ENCODE assay signal across 8 cellular contexts in the genomic region with DNA sequence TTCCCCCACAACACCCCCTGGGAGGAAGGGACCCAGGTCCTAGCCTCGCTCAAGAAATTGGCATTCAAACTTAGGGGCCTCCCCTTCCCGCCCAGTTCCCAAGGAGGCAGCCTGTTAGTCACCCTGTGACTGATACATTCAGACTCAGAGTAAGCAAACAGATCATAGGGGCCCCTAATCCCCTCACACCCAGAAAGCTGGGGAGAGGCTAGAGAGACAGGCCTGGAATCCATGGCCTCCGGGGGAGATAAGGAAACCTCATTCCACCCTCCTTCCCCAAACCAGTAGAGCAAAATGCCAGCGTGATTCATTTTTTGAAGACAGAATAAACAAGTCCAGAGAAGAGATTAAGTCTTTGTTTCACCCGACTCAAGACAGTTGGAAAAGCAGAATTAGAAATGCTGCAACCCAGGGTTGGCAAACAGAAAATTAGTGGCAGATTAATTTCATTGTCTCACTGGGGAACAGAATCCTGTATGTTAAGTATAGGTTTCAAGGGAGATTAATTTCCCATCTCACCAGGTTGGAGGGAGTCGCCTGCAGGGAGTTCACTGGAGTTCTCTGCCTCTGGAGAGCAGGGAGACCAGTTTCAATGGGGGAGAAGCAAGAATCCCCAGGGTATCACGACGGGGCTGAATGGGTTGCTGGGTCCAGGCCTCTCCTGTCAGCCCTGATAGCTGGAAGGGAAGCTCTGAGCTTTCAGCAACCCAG.
A peak's percentile ranks its signal among the peaks of the same experiment; 100 is the strongest.
DNase-seq lines count a peak whose midpoint lies in the region; ATAC-seq and TF ChIP-seq lines count a peak whose summit lies in the region.

No MANE protein-coding gene starts in this region.

- H3K27ac Mint-ChIP-seq in activated CD8-positive, alpha-beta T cell treated with anti-CD3 and anti-CD28 coated beads for 36 hours, result no peak overlapping the region
- no peak overlapping the region for H3K27ac Mint-ChIP-seq in activated CD8-positive, alpha-beta T cell treated with anti-CD3 and anti-CD28 coated beads, Interleukin-2, amount 10 ng/mL, durations not matched to agents 7 days and 5 days

- peak; percentile 82 for DNase-seq in activated CD8-positive, alpha-beta T cell treated with anti-CD3 and anti-CD28 coated beads for 36 hours
- DNase-seq in activated CD8-positive, alpha-beta T cell treated with anti-CD3 and anti-CD28 coated beads, Interleukin-2, amount 10 ng/mL, durations not matched to agents 7 days and 5 days, result no peak
- DNase-seq in OCI-M1 (lab: John Stamatoyannopoulos, UW) (peak; percentile 68), epithelial cell of prostate (ENCODE audit: low read depth, low spot score) (peak; percentile 94), testis (no peak)
- peak; percentile 62 for DNase-seq in stimulated activated CD8-positive, alpha-beta memory T cell treated with anti-CD3 and anti-CD28 coated beads, Interleukin-4, amount 100 ng/mL, for 48 hours
- DNase-seq in activated effector memory CD4-positive, alpha-beta T cell treated with anti-CD3 and anti-CD28 coated beads, Interleukin-2, amount 50 U/mL, for 16 hours, result no peak

- peaks cover 12% of the 10 kb centered on the region for H3K27me3 Mint-ChIP-seq in activated CD8-positive, alpha-beta T cell treated with anti-CD3 and anti-CD28 coated beads for 36 hours
- peaks cover 29% of the 10 kb centered on the region for H3K27me3 Mint-ChIP-seq in activated CD8-positive, alpha-beta T cell treated with anti-CD3 and anti-CD28 coated beads, Interleukin-2, amount 10 ng/mL, durations not matched to agents 7 days and 5 days (ENCODE audit: low read depth)

- H3K36me3 ChIP-seq in testis (ENCODE audit: low read depth, missing control alignments), result no peaks in the 10 kb centered on the region

- no peaks in the 10 kb centered on the region for H3K9me3 ChIP-seq in testis

- no peaks in the 10 kb centered on the region for H3K36me3 Mint-ChIP-seq in activated CD8-positive, alpha-beta T cell treated with anti-CD3 and anti-CD28 coated beads for 36 hours (ENCODE audit: low read depth)
- H3K36me3 Mint-ChIP-seq in activated CD8-positive, alpha-beta T cell treated with anti-CD3 and anti-CD28 coated beads, Interleukin-2, amount 10 ng/mL, durations not matched to agents 7 days and 5 days (ENCODE audit: low read depth), result peaks cover 5% of the 10 kb centered on the region

- ATAC-seq in activated CD8-positive, alpha-beta T cell treated with anti-CD3 and anti-CD28 coated beads for 36 hours, result peak; percentile 59
- ATAC-seq in activated CD8-positive, alpha-beta T cell treated with anti-CD3 and anti-CD28 coated beads, Interleukin-2, amount 10 ng/mL, durations not matched to agents 7 days and 5 days, result no peak
- ATAC-seq in HG03097 (IDR thresholded peaks at IDR 0.05; ENCODE audit: low FRiP score, unreplicated experiment), result no peak

- intact Hi-C loops in activated CD8-positive, alpha-beta T cell treated with anti-CD3 and anti-CD28 coated beads for 36 hours (cut with micrococcal nuclease), result no loop called here
- intact Hi-C loops in testis (cut with DNase I; ENCODE audit: low total_unique reads), result no loop called here

- TF ChIP-seq POLR2A in testis (IDR thresholded peaks at IDR 0.05), result no peak

- no peak overlapping the region for H3K4me3 Mint-ChIP-seq in activated CD8-positive, alpha-beta T cell treated with anti-CD3 and anti-CD28 coated beads for 36 hours
- no peak overlapping the region for H3K4me3 Mint-ChIP-seq in activated CD8-positive, alpha-beta T cell treated with anti-CD3 and anti-CD28 coated beads, Interleukin-2, amount 10 ng/mL, durations not matched to agents 7 days and 5 days

- no peaks in the 10 kb centered on the region for H3K27me3 ChIP-seq in testis

- H3K4me1 Mint-ChIP-seq in activated CD8-positive, alpha-beta T cell treated with anti-CD3 and anti-CD28 coated beads for 36 hours (ENCODE audit: low read depth), result peaks cover 54% of the 10 kb centered on the region
- peaks cover 69% of the 10 kb centered on the region for H3K4me1 Mint-ChIP-seq in activated CD8-positive, alpha-beta T cell treated with anti-CD3 and anti-CD28 coated beads, Interleukin-2, amount 10 ng/mL, durations not matched to agents 7 days and 5 days (ENCODE audit: low read depth)

- H3K27ac ChIP-seq in epithelial cell of prostate, result peak overlapping the region; percentile 57
- no peak overlapping the region for H3K27ac ChIP-seq in testis

- CTCF ChIA-PET in activated CD8-positive, alpha-beta T cell treated with anti-CD3 and anti-CD28 coated beads for 36 hours (lab: Charles Lee), result interaction anchor here (1.8 to 5.4 kb wide), 3 partner anchors 7 to 18 kb away, joined by 7 to 36 read pairs (median 18); no protein-coding TSS in a partner anchor
- CTCF ChIA-PET in activated CD8-positive, alpha-beta T cell treated with anti-CD3 and anti-CD28 coated beads, Interleukin-2, amount 10 ng/mL, durations not matched to agents 7 days and 5 days (lab: Charles Lee), result no interaction called here

- TF ChIP-seq CTCF in activated CD8-positive, alpha-beta T cell treated with anti-CD3 and anti-CD28 coated beads for 36 hours (IDR thresholded peaks at IDR 0.05), result no peak
- no peak for TF ChIP-seq CTCF in testis (IDR thresholded peaks at IDR 0.05)

- no peaks in the 10 kb centered on the region for H3K9me3 Mint-ChIP-seq in activated CD8-positive, alpha-beta T cell treated with anti-CD3 and anti-CD28 coated beads for 36 hours
- H3K9me3 Mint-ChIP-seq in activated CD8-positive, alpha-beta T cell treated with anti-CD3 and anti-CD28 coated beads, Interleukin-2, amount 10 ng/mL, durations not matched to agents 7 days and 5 days (ENCODE audit: insufficient read depth), result no peaks in the 10 kb centered on the region

- POLR2A ChIA-PET in activated CD8-positive, alpha-beta T cell treated with anti-CD3 and anti-CD28 coated beads for 36 hours (lab: Charles Lee), result interaction anchor here (1.5 kb wide), 2 partner anchors 11 to 40 kb away, joined by 4 read pairs; no protein-coding TSS in a partner anchor
- POLR2A ChIA-PET in activated CD8-positive, alpha-beta T cell treated with anti-CD3 and anti-CD28 coated beads, Interleukin-2, amount 10 ng/mL, durations not matched to agents 7 days and 5 days (lab: Charles Lee), result no interaction called here

- no peak overlapping the region for H3K4me3 ChIP-seq in testis

- no peaks in the 10 kb centered on the region for H3K4me1 ChIP-seq in testis

- WGBS in testis, 2 donors, result 54 to 60% methylated on average over 6 to 8 of the region's 8 CpGs

Comparison
In these comparisons a context has a peak if more than half of its experiments do, and no peak if none do; other contexts are left out.
1. DNase-seq: peak in activated CD8-positive, alpha-beta T cell treated with anti-CD3 and anti-CD28 coated beads for 36 hours (single experiment), OCI-M1 (single experiment), epithelial cell of prostate (single experiment) and stimulated activated CD8-positive, alpha-beta memory T cell treated with anti-CD3 and anti-CD28 coated beads, Interleukin-4, amount 100 ng/mL, for 48 hours (single experiment); none in activated CD8-positive, alpha-beta T cell treated with anti-CD3 and anti-CD28 coated beads, Interleukin-2, amount 10 ng/mL, durations not matched to agents 7 days and 5 days (single experiment), activated effector memory CD4-positive, alpha-beta T cell treated with anti-CD3 and anti-CD28 coated beads, Interleukin-2, amount 50 U/mL, for 16 hours (single experiment) and testis (single experiment).